In the genomic region with DNA sequence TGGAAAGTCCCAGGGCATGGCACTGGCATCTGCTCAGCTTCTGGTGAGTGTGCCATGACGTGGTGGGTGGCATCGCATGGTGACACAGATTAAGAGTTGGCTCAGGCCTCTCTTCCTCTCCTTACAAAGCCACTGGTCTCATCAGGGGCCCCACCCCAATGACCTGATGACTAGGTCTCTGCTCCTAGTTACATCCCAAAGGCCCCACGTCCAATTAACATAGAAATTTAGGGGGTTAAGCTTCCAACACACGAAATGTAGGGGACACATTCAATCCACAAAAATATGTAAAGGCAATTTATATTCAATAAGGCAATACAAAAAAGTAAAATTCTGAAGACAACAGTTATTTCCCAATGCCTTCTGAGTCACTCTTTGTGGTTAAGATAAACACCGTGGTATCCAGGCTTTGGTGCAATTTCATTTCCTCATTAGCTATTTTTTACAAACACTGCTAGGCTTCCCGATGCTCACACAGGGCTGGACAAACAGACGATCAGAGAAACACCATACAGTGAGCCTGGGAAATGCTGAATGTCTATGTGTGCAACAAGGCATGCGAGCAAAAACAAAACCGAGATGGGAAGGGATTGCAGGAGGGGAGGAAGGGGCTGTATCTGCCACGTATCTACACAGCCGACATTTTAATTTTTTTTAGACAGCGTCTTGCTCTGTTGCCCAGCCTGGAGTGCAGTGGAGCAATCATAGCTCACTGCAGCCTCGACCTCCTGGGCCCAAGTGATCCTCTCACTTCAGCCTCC, we compare ENCODE assay signal across 8 cellular contexts.
DNase-seq lines count a peak whose midpoint lies in the region; ATAC-seq and TF ChIP-seq lines count a peak whose summit lies in the region.

No MANE protein-coding gene starts in this region.

- TF ChIP-seq CTCF in GM06990 (IDR thresholded peaks at IDR 0.05; ENCODE audit: insufficient read depth, low read length, poor library complexity, severe bottlenecking) (no peak), PC-9 (conservative IDR thresholded peaks at IDR 0.05) (no peak), adrenal gland (IDR thresholded peaks at IDR 0.05) (no peak)

- CTCF ChIA-PET in PC-9 (lab: Charles Lee), result no interaction called here

- POLR2A ChIA-PET in PC-9 (lab: Charles Lee; ENCODE audit: unreplicated experiment), result interaction anchor here (0.6 kb wide), 1 partner anchor 10 kb away, joined by 4 read pairs; no protein-coding TSS in a partner anchor

- H3K36me3 ChIP-seq in GM06990 (ENCODE audit: control insufficient read depth, insufficient read depth, low read length), result peaks cover 6% of the 10 kb centered on the region
- H3K36me3 ChIP-seq in PC-9 (ENCODE audit: low read depth), result peaks cover 26% of the 10 kb centered on the region; the same call in 1 of the 2 replicates
- H3K36me3 ChIP-seq in adrenal gland (replicated peaks in 1 of 2), result no peaks in the 10 kb centered on the region
- H3K36me3 ChIP-seq in thymus (ENCODE audit: control insufficient read depth, insufficient read depth), result no peaks in the 10 kb centered on the region

- H3K27me3 ChIP-seq in GM06990 (replicated peaks; ENCODE audit: control insufficient read depth, insufficient read depth, low read length) (no peaks in the 10 kb centered on the region), PC-9 (ENCODE audit: insufficient read depth, low read depth) (no peaks in the 10 kb centered on the region), adrenal gland (no peaks in the 10 kb centered on the region), thymus (ENCODE audit: control insufficient read depth, insufficient read depth) (no peaks in the 10 kb centered on the region)

- no peak for TF ChIP-seq POLR2A in adrenal gland (IDR thresholded peaks at IDR 0.05)

- whole genome bisulfite sequencing in adrenal gland, 4 donors, result 55 to 65% (median 59%) methylated on average over 13 of the region's 13 CpGs
- WGBS in thymus, result 51% methylated on average over 13 of the region's 13 CpGs

- TSS peak; percentile 39 for BruUV-seq in PC-9 (replicated peaks; lab: Mats Ljungman, UMichigan)

- H3F3A ChIP-seq in PC-9 (ENCODE audit: insufficient read depth, low read depth), result peaks cover 67% of the 10 kb centered on the region

- H3K9me3 ChIP-seq in PC-9 (ENCODE audit: insufficient read depth, low read depth) (no peaks in the 10 kb centered on the region), adrenal gland (replicated peaks in 1 of 3) (no peaks in the 10 kb centered on the region), thymus (ENCODE audit: control insufficient read depth) (no peaks in the 10 kb centered on the region)

- H3K4me1 ChIP-seq in PC-9 (replicated peaks; ENCODE audit: insufficient read depth), result peaks cover 84% of the 10 kb centered on the region
- peaks cover 0 to 37% of the 10 kb centered on the region in 2 donors for H3K4me1 ChIP-seq in adrenal gland (replicated peaks in 1 of 2)
- peaks cover 21% of the 10 kb centered on the region for H3K4me1 ChIP-seq in thymus (ENCODE audit: control insufficient read depth, insufficient read depth, low read length)

- H2AFZ ChIP-seq in PC-9, result no peak overlapping the region

- H3K4me2 ChIP-seq in PC-9, result peak overlapping the region; percentile 59

- intact Hi-C loops in PC-9 (cut with micrococcal nuclease; ENCODE audit: unreplicated experiment), result loop anchor here (1.0 kb wide), 3 partner anchors 24 to 63 kb away; no protein-coding TSS in a partner anchor
- intact Hi-C loops in adrenal gland (cut with DNase I), result no loop called here

- DNase-seq in GM06990 (ENCODE audit: extremely low read depth, insufficient read length) (peak; percentile 71), PC-9 (peak; percentile 54 to 97), adrenal gland (peak in 5 of 7 donors; percentile 45 to 68 (median 64)), kidney tubule cell (ENCODE audit: low spot score) (peak; percentile 91), NCI-H748 treated with DMSO at 0.1 percent for 48 hours (lab: John Stamatoyannopoulos, UW) (no peak)

- no peak overlapping the region for H3K4me3 ChIP-seq in GM06990 (replicated peaks; ENCODE audit: low read depth, low read length)
- H3K4me3 ChIP-seq in PC-9, result no peak overlapping the region
- no peak overlapping the region for H3K4me3 ChIP-seq in adrenal gland
- H3K4me3 ChIP-seq in thymus (ENCODE audit: low read length), result no peak overlapping the region

- H3K79me2 ChIP-seq in PC-9 (ENCODE audit: low read depth), result peaks cover 53% of the 10 kb centered on the region

- ATAC-seq in HG02763 (IDR thresholded peaks at IDR 0.05; ENCODE audit: unreplicated experiment), result peak; percentile 26
- ATAC-seq in GM19397 (IDR thresholded peaks at IDR 0.05; ENCODE audit: unreplicated experiment), result no peak

- H3K27ac ChIP-seq in PC-9 (peak overlapping the region; percentile 97), adrenal gland (peak overlapping the region in 4 of 5 donors; percentile 26 to 81 (median 60)), thymus (ENCODE audit: low read depth) (peak overlapping the region; percentile 3)

- H3K9me2 ChIP-seq in PC-9 (ENCODE audit: insufficient read depth), result no peaks in the 10 kb centered on the region

- H4K20me1 ChIP-seq in PC-9 (ENCODE audit: insufficient read depth), result no peaks in the 10 kb centered on the region

Comparison
In these comparisons a context has a peak if more than half of its experiments do, and no peak if none do; other contexts are left out.
1. H3K27ac ChIP-seq: peak in every context shown above with its lines; median percentile 97 in PC-9; 60 in adrenal gland; 3 in thymus.